9 cellular contexts compared by ENCODE assay signal in genomic region chr14:68937790-68938514, GRCh38.
A peak's percentile ranks its signal among the peaks of the same experiment; 100 is the strongest.
DNase-seq lines count a peak whose midpoint lies in the region; ATAC-seq and TF ChIP-seq lines count a peak whose summit lies in the region.
"Had no signal": no experiment of that assay in that cellular context is flagged by ENCODE, and none has a peak within 500 bp of the region (broad histone marks: within the 10 kb centered on the region; RNA-seq: fewer than 3 reads in every experiment).

No MANE protein-coding gene starts in this region.

- no peak overlapping the region for H3K27ac Mint-ChIP-seq in T-helper 2 cell treated with Interferon-gamma antibody and Interleukin-4, amounts not matched to agents 5 μg/mL and 100 μg/mL, for 36 hours

- ATAC-seq in HG02840 (IDR thresholded peaks at IDR 0.05; ENCODE audit: low FRiP score, unreplicated experiment) (no peak), HG03095 (IDR thresholded peaks at IDR 0.05; ENCODE audit: unreplicated experiment) (no peak)

- H3K4me3 ChIP-seq in GM12864 (ENCODE audit: low read depth, low read length) (no peak overlapping the region), retinal pigment epithelial cell (ENCODE audit: low read length) (no peak overlapping the region)

- no peaks in the 10 kb centered on the region for H3K9me3 Mint-ChIP-seq in T-helper 2 cell treated with Interferon-gamma antibody and Interleukin-4, amounts not matched to agents 5 μg/mL and 100 μg/mL, for 36 hours

- DNase-seq in GM12864 (ENCODE audit: low read depth) (no peak), glomerular visceral epithelial cell (ENCODE audit: extremely low spot score) (peak; percentile 40), retinal pigment epithelial cell (ENCODE audit: low read depth) (no peak), OCI-M1 (lab: John Stamatoyannopoulos, UW) (no peak)
- peak; percentile 26 for DNase-seq in activated CD8-positive, alpha-beta memory T cell treated with anti-CD3 and anti-CD28 coated beads, Interleukin-2, amount 50 U/mL, for 4 hours
- no peak for DNase-seq in T-helper 2 cell treated with Interferon-gamma antibody and Interleukin-4, amounts not matched to agents 5 μg/mL and 100 μg/mL, for 36 hours (ENCODE audit: low spot score)
- DNase-seq: activated CD4-positive, CD25-positive, alpha-beta regulatory T cell had no signal

- H3K4me1 Mint-ChIP-seq in T-helper 2 cell treated with Interferon-gamma antibody and Interleukin-4, amounts not matched to agents 5 μg/mL and 100 μg/mL, for 36 hours (ENCODE audit: low read depth), result peaks cover 18% of the 10 kb centered on the region

- peak; percentile 6 for TF ChIP-seq CTCF in GM12864 (IDR thresholded peaks at IDR 0.05; ENCODE audit: low read depth, low read length, missing control alignments)
- peak; percentile 32 for TF ChIP-seq CTCF in retinal pigment epithelial cell (conservative IDR thresholded peaks at IDR 0.05; ENCODE audit: low read depth, low read length)

- H3K36me3 Mint-ChIP-seq in T-helper 2 cell treated with Interferon-gamma antibody and Interleukin-4, amounts not matched to agents 5 μg/mL and 100 μg/mL, for 36 hours (ENCODE audit: low read depth), result no peaks in the 10 kb centered on the region

- H3K27me3 Mint-ChIP-seq in T-helper 2 cell treated with Interferon-gamma antibody and Interleukin-4, amounts not matched to agents 5 μg/mL and 100 μg/mL, for 36 hours (ENCODE audit: low read depth), result no peaks in the 10 kb centered on the region

- no peak overlapping the region for H3K4me3 Mint-ChIP-seq in T-helper 2 cell treated with Interferon-gamma antibody and Interleukin-4, amounts not matched to agents 5 μg/mL and 100 μg/mL, for 36 hours

Comparison
In these comparisons a context has a peak if more than half of its experiments do, and no peak if none do; other contexts are left out.
1. DNase-seq: peak in activated CD8-positive, alpha-beta memory T cell treated with anti-CD3 and anti-CD28 coated beads, Interleukin-2, amount 50 U/mL, for 4 hours (single experiment) and glomerular visceral epithelial cell (single experiment); none in GM12864 (single experiment), retinal pigment epithelial cell (single experiment), T-helper 2 cell treated with Interferon-gamma antibody and Interleukin-4, amounts not matched to agents 5 μg/mL and 100 μg/mL, for 36 hours (single experiment) and OCI-M1 (single experiment).